ENCODE assay signal across 9 cellular contexts in genomic region chr10:35421553-35422178, GRCh38.
DNase-seq lines count a peak whose midpoint lies in the region; ATAC-seq and TF ChIP-seq lines count a peak whose summit lies in the region.
"Had no signal": no experiment of that assay in that cellular context is flagged by ENCODE, and none has a peak within 500 bp of the region (broad histone marks: within the 10 kb centered on the region; RNA-seq: fewer than 3 reads in every experiment).

No MANE protein-coding gene starts in this region.

- TF ChIP-seq CTCF in foreskin fibroblast (IDR thresholded peaks at IDR 0.05; ENCODE audit: low read depth, low read length) = no peak
- no peak for TF ChIP-seq CTCF in osteocyte (IDR thresholded peaks at IDR 0.05)

- no peak overlapping the region for H3K27ac ChIP-seq in CD4-positive, CD25-positive, alpha-beta regulatory T cell (ENCODE audit: insufficient read depth, low read length, poor library complexity, severe bottlenecking)

- no peak for DNase-seq in CD4-positive, CD25-positive, alpha-beta regulatory T cell
- DNase-seq in T-helper 17 cell (no peak), foreskin fibroblast (peak; percentile 88 to 93), osteocyte (ENCODE audit: extremely low spot score, unreplicated experiment) (no peak), NCI-H524 treated with DMSO at 0.1 percent for 48 hours (lab: John Stamatoyannopoulos, UW) (no peak), RPMI8226 (no peak), germinal center (ENCODE audit: low spot score) (no peak), SIG-M5 treated with dmso at 0.1 percent for 504 hours (lab: John Stamatoyannopoulos, UW; ENCODE audit: unreplicated experiment) (no peak)
- DNase-seq: GF-D8 had no signal

- peaks cover 24 to 79% (median 40%) of the 10 kb centered on the region in 4 donors for H3K4me1 Mint-ChIP-seq in CD4-positive, CD25-positive, alpha-beta regulatory T cell
- H3K4me1 Mint-ChIP-seq in T-helper 17 cell (peaks cover 51% of the 10 kb centered on the region), osteocyte (ENCODE audit: unreplicated experiment) (peaks cover 69% of the 10 kb centered on the region)

- H3K36me3 ChIP-seq in CD4-positive, CD25-positive, alpha-beta regulatory T cell (ENCODE audit: control insufficient read depth, insufficient read depth, low read length) = peaks cover 3% of the 10 kb centered on the region

- no peak overlapping the region for H3K4me3 Mint-ChIP-seq in CD4-positive, CD25-positive, alpha-beta regulatory T cell
- H3K4me3 Mint-ChIP-seq in T-helper 17 cell = no peak overlapping the region
- peak overlapping the region; percentile 57 for H3K4me3 Mint-ChIP-seq in osteocyte (ENCODE audit: unreplicated experiment)

- no peak for ATAC-seq in CD4-positive, CD25-positive, alpha-beta regulatory T cell (ENCODE audit: low read depth in 2 of 2)
- no peak for ATAC-seq in T-helper 17 cell

- no peaks in the 10 kb centered on the region for H3K9me3 ChIP-seq in CD4-positive, CD25-positive, alpha-beta regulatory T cell (ENCODE audit: control insufficient read depth in 2 of 2, low read length in 2 of 2)
- H3K9me3 ChIP-seq in T-helper 17 cell (ENCODE audit: control insufficient read depth, low read length, poor library complexity, severe bottlenecking) = no peaks in the 10 kb centered on the region

- H3K4me1 ChIP-seq in CD4-positive, CD25-positive, alpha-beta regulatory T cell (ENCODE audit: control insufficient read depth, insufficient read depth, low read length, poor library complexity, severe bottlenecking) = no peaks in the 10 kb centered on the region

- H3K4me3 ChIP-seq in CD4-positive, CD25-positive, alpha-beta regulatory T cell (ENCODE audit: low read depth, low read length) = no peak overlapping the region
- peak overlapping the region in 1 of 2 donors; percentile 12 for H3K4me3 ChIP-seq in foreskin fibroblast (ENCODE audit: low read depth in 1 of 2, low read length in 2 of 2)

- no peaks in the 10 kb centered on the region for H3K27me3 ChIP-seq in CD4-positive, CD25-positive, alpha-beta regulatory T cell (ENCODE audit: control insufficient read depth, insufficient read depth, low read length)

- H3K9me3 Mint-ChIP-seq in CD4-positive, CD25-positive, alpha-beta regulatory T cell = no peaks in the 10 kb centered on the region
- no peaks in the 10 kb centered on the region for H3K9me3 Mint-ChIP-seq in osteocyte (ENCODE audit: unreplicated experiment)

- H3K27ac Mint-ChIP-seq in CD4-positive, CD25-positive, alpha-beta regulatory T cell = peak overlapping the region; percentile 11 to 77 (median 71)
- H3K27ac Mint-ChIP-seq in T-helper 17 cell = peak overlapping the region; percentile 86
- H3K27ac Mint-ChIP-seq in osteocyte (ENCODE audit: unreplicated experiment) = peak overlapping the region; percentile 97

- H3K36me3 Mint-ChIP-seq in CD4-positive, CD25-positive, alpha-beta regulatory T cell = peaks cover 8% of the 10 kb centered on the region
- H3K36me3 Mint-ChIP-seq in T-helper 17 cell (ENCODE audit: low read depth) (peaks cover 5% of the 10 kb centered on the region), osteocyte (ENCODE audit: unreplicated experiment) (no peaks in the 10 kb centered on the region)

- no peaks in the 10 kb centered on the region for H3K27me3 Mint-ChIP-seq in CD4-positive, CD25-positive, alpha-beta regulatory T cell
- H3K27me3 Mint-ChIP-seq in T-helper 17 cell = no peaks in the 10 kb centered on the region
- H3K27me3 Mint-ChIP-seq in osteocyte (ENCODE audit: unreplicated experiment) = no peaks in the 10 kb centered on the region

Comparison
In these comparisons a context has a peak if more than half of its experiments do, and no peak if none do; other contexts are left out.
1. DNase-seq: peak in foreskin fibroblast (2 of 2); none in CD4-positive, CD25-positive, alpha-beta regulatory T cell (0 of 3), T-helper 17 cell (0 of 3), osteocyte (single experiment), NCI-H524 treated with DMSO at 0.1 percent for 48 hours (single experiment), RPMI8226 (single experiment), germinal center (single experiment) and SIG-M5 treated with dmso at 0.1 percent for 504 hours (single experiment).
2. Peak in every context shown above with its lines, with median percentiles within 50 percentile points of each other: H3K27ac Mint-ChIP-seq.